ENCODE assay signal across 9 cellular contexts in the genomic region with DNA sequence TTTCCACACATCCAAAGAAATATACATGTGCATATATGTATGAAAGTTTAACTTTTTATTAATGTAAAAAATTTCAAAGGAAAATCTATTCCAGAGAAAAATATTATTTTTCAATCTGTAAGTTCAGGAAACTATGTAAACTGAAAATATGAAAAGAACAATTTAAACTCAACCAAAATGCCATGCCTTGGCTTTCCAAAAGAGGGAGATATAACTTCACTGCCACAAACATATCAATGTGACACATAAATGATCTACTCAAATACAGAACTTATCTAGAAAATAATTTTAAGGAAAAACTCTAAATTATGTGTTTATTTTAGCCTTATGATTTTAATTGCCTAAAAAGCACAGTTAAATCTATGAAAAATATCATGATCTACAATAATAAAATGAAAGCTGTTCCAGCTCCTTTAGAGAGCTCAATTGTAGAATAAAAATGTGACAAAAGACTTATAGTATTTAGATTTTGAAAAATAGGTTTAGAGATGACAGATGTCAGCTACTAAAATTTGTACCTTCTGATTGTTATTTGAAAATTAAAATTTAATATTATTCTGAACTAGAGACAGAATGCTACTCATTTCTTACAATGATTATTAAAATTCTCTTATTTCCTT.
DNase-seq lines count a peak whose midpoint lies in the region; ATAC-seq and TF ChIP-seq lines count a peak whose summit lies in the region.
"Had no signal": no experiment of that assay in that cellular context is flagged by ENCODE, and none has a peak within 500 bp of the region (broad histone marks: within the 10 kb centered on the region; RNA-seq: fewer than 3 reads in every experiment).

No MANE protein-coding gene starts in this region.

- peaks cover 3% of the 10 kb centered on the region for H3K36me3 Mint-ChIP-seq in activated CD4-positive, alpha-beta T cell treated with anti-CD3 and anti-CD28 coated beads, Interleukin-2, amount 10 ng/mL, durations not matched to agents 24 days and 14 days (ENCODE audit: low read depth)

- peaks cover 8% of the 10 kb centered on the region for H3K4me1 Mint-ChIP-seq in activated CD4-positive, alpha-beta T cell treated with anti-CD3 and anti-CD28 coated beads, Interleukin-2, amount 10 ng/mL, durations not matched to agents 24 days and 14 days

- H3K4me3 Mint-ChIP-seq in activated CD4-positive, alpha-beta T cell treated with anti-CD3 and anti-CD28 coated beads, Interleukin-2, amount 10 ng/mL, durations not matched to agents 24 days and 14 days = no peak overlapping the region

- H3K4me1 ChIP-seq in body of pancreas = peaks cover 6% of the 10 kb centered on the region

- intact Hi-C loops in body of pancreas (cut with DNase I) = loop anchor here (10.0 kb wide), 1 partner anchor 468 kb away; no protein-coding TSS in a partner anchor
- intact Hi-C loops in activated CD4-positive, alpha-beta T cell treated with anti-CD3 and anti-CD28 coated beads, Interleukin-2, amount 10 ng/mL, durations not matched to agents 24 days and 14 days (cut with micrococcal nuclease) = loop anchor here (5.0 kb wide), 2 partner anchors 241 to 466 kb away; no protein-coding TSS in a partner anchor

- H3K36me3 ChIP-seq in body of pancreas (replicated peaks in 1 of 2; ENCODE audit: insufficient read depth in 1 of 2, low read depth in 2 of 2) = no peaks in the 10 kb centered on the region

- no peaks in the 10 kb centered on the region for H3K9me3 ChIP-seq in body of pancreas

- H3K9me3 Mint-ChIP-seq in activated CD4-positive, alpha-beta T cell treated with anti-CD3 and anti-CD28 coated beads, Interleukin-2, amount 10 ng/mL, durations not matched to agents 24 days and 14 days = no peaks in the 10 kb centered on the region

- H3K27ac Mint-ChIP-seq in activated CD4-positive, alpha-beta T cell treated with anti-CD3 and anti-CD28 coated beads, Interleukin-2, amount 10 ng/mL, durations not matched to agents 24 days and 14 days = no peak overlapping the region

- no peak for TF ChIP-seq POLR2A in body of pancreas (IDR thresholded peaks at IDR 0.05)

- no peak overlapping the region for H3K4me3 ChIP-seq in body of pancreas
- H3K4me3 ChIP-seq: SK-N-MC had no signal

- H3K27me3 Mint-ChIP-seq in activated CD4-positive, alpha-beta T cell treated with anti-CD3 and anti-CD28 coated beads, Interleukin-2, amount 10 ng/mL, durations not matched to agents 24 days and 14 days = no peaks in the 10 kb centered on the region

- TF ChIP-seq CTCF in body of pancreas (IDR thresholded peaks at IDR 0.05) = peak; percentile 38 to 88 (median 71)

- peak; percentile 60 for ATAC-seq in HG02870 (IDR thresholded peaks at IDR 0.05; ENCODE audit: unreplicated experiment)
- no peak for ATAC-seq in body of pancreas
- no peak for ATAC-seq in HG03439 (IDR thresholded peaks at IDR 0.05; ENCODE audit: unreplicated experiment)

- no peak overlapping the region for H3K27ac ChIP-seq in body of pancreas
- H3K27ac ChIP-seq: SK-N-MC had no signal

- no peaks in the 10 kb centered on the region for H3K27me3 ChIP-seq in body of pancreas

- DNase-seq in ELR (ENCODE audit: low read depth) (peak; percentile 42), body of pancreas (no peak), medulla oblongata (ENCODE audit: extremely low spot score) (peak; percentile 30), NCI-H2171 treated with DMSO at 0.1 percent for 48 hours (lab: John Stamatoyannopoulos, UW) (no peak), hypothalamus (lab: John Stamatoyannopoulos, UW) (no peak)
- no peak for DNase-seq in activated CD4-positive, alpha-beta T cell treated with anti-CD3 and anti-CD28 coated beads, Interleukin-2, amount 10 ng/mL, durations not matched to agents 24 days and 14 days

Comparison
In these comparisons a context has a peak if more than half of its experiments do, and no peak if none do; other contexts are left out.
1. DNase-seq: peak in ELR (single experiment) and medulla oblongata (single experiment); none in body of pancreas (0 of 4), NCI-H2171 treated with DMSO at 0.1 percent for 48 hours (single experiment), activated CD4-positive, alpha-beta T cell treated with anti-CD3 and anti-CD28 coated beads, Interleukin-2, amount 10 ng/mL, durations not matched to agents 24 days and 14 days (single experiment) and hypothalamus (0 of 51).